1 cellular context compared by ENCODE assay signal in the genomic region with DNA sequence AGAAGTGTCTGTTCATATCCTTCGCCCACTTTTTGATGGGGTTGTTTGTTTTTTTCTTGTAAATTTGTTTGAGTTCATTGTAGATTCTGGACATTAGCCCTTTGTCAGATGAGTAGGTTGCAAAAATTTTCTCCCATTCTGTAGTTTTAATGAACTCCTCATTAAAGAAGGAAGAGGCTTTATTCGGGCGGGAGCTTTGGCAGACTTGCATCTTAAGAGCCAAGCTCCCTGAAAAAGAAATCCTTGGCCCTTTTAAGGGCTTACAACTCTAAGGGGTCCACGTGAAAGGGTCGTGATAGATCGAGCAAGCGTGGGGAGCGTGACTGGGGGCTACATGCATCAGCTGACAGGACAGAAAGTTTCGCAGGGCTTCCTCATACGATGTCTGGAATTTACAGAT.
A peak's percentile ranks its signal among the peaks of the same experiment; 100 is the strongest.
TF ChIP-seq lines count a peak whose summit lies in the region.

No MANE protein-coding gene starts in this region.

TF ChIP-seq in GM12878, 131 proteins besides CTCF, POLR2A, EP300 and RAD21:
- TF ChIP-seq CBX5 (IDR thresholded peaks at IDR 0.05; ENCODE audit: low read depth), result 0 out of 2 replicates have a peak, but pooled peaks have one; percentile 69
